30 cellular contexts compared by ENCODE assay signal in the genomic region with DNA sequence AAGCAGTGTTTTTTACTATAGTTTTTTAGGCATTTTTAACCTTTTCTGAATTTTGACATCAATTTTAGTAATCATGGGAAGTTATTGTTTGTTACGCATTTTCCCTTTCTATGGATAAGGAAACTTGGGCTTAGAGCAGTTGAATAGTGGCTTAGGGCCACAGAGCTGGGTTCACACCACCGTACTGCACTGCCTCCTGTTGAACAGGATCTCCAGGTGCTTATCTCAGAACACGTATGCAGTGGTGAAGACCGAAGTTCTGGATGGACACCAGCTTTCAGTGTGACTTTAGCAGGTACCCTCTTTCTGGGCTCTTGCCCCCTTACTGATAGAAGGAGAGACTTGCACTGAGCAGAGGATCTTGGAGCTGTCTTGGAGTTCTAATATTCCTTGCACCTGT.
"Had no signal": no experiment of that assay in that cellular context is flagged by ENCODE, and none has a peak within 500 bp of the region (broad histone marks: within the 10 kb centered on the region; RNA-seq: fewer than 3 reads in every experiment).

No MANE protein-coding gene starts in this region.

- H3K36me3 ChIP-seq: colonic mucosa, prostate gland, suprapubic skin, uterus had no signal

- H3K27me3 Mint-ChIP-seq: naive thymus-derived CD8-positive, alpha-beta T cell; stimulated activated naive CD8-positive, alpha-beta T cell treated with anti-CD3 and anti-CD28 coated beads, Interleukin-15, amount 100 ng/mL, for 72 hours had no signal

- H3K9me3 ChIP-seq: colonic mucosa, esophagus squamous epithelium, lower lobe of right lung, prostate gland, right atrium auricular region, suprapubic skin, transverse colon, upper lobe of right lung, uterus had no signal

- H3K27ac ChIP-seq: colonic mucosa, esophagus squamous epithelium, lower lobe of right lung, parathyroid adenoma, right atrium auricular region, suprapubic skin, transverse colon, upper lobe of right lung had no signal

- H3K9ac ChIP-seq: parathyroid adenoma had no signal

- H3K27me3 ChIP-seq: colonic mucosa, esophagus squamous epithelium, right atrium auricular region, suprapubic skin, transverse colon, upper lobe of right lung, uterus had no signal

- H3K4me3 Mint-ChIP-seq: immature natural killer cell; naive thymus-derived CD8-positive, alpha-beta T cell; nephron progenitor cell; stimulated activated naive CD8-positive, alpha-beta T cell treated with anti-CD3 and anti-CD28 coated beads, Interleukin-15, amount 100 ng/mL, for 72 hours had no signal

- H3K27ac Mint-ChIP-seq: nephron progenitor cell; stimulated activated naive CD8-positive, alpha-beta T cell treated with anti-CD3 and anti-CD28 coated beads, Interleukin-15, amount 100 ng/mL, for 72 hours had no signal

- H3K9me3 Mint-ChIP-seq: immature natural killer cell; naive thymus-derived CD8-positive, alpha-beta T cell; nephron progenitor cell had no signal

- ATAC-seq: left ventricle myocardium superior; lower lobe of right lung; naive thymus-derived CD8-positive, alpha-beta T cell; sciatic nerve; stimulated activated naive CD8-positive, alpha-beta T cell treated with anti-CD3 and anti-CD28 coated beads, Interleukin-15, amount 100 ng/mL, for 72 hours; upper lobe of right lung had no signal

- FAIRE-seq: endometrium, frontal cortex had no signal

- H3K4me3 ChIP-seq: colonic mucosa, esophagus squamous epithelium, lower lobe of right lung, prostate gland, right atrium auricular region, smooth muscle cell, suprapubic skin, transverse colon, upper lobe of right lung, uterus had no signal

- DNase-seq: colonic mucosa; dermis blood vessel endothelial cell; effector memory CD4-positive, alpha-beta T cell; erythroblast; esophagus squamous epithelium; hypothalamus; immature natural killer cell; islet precursor cell; left ventricle myocardium superior; lower lobe of right lung; naive thymus-derived CD8-positive, alpha-beta T cell; nephron progenitor cell; nucleus accumbens; stimulated activated CD4-positive, alpha-beta T cell treated with anti-CD3 and anti-CD28 coated beads, Interleukin-12 subunit alpha, Interleukin-12 subunit beta, amount 100 ng/mL, for 4 hours; stimulated activated CD4-positive, alpha-beta T cell treated with anti-CD3 and anti-CD28 coated beads, Interleukin-1b, Interleukin-23, amount 100 ng/mL, for 48 hours; stimulated activated CD4-positive, alpha-beta T cell treated with anti-CD3 and anti-CD28 coated beads, Interleukin-4, amount 100 ng/mL, for 1 hour; stimulated activated CD8-positive, alpha-beta memory T cell treated with anti-CD3 and anti-CD28 coated beads, Interleukin-4, amount 100 ng/mL, for 48 hours; stimulated activated naive CD4-positive, alpha-beta T cell; stimulated activated naive CD8-positive, alpha-beta T cell treated with anti-CD3 and anti-CD28 coated beads, Interleukin-15, amount 100 ng/mL, for 72 hours; transverse colon; upper lobe of right lung; uterus had no signal

- H3K4me1 ChIP-seq: colonic mucosa, lower lobe of right lung, parathyroid adenoma, right atrium auricular region, upper lobe of right lung had no signal
